10 cellular contexts compared by ENCODE assay signal in genomic region chr15:40807888-40808194, GRCh38. TPM values are rescaled to one million over a fixed set of nuclear protein-coding genes. Genes with fewer than 3 reads are reported as not detected.
DNase-seq lines count a peak whose midpoint lies in the region; ATAC-seq, FAIRE-seq and TF ChIP-seq lines count a peak whose summit lies in the region.
"Had no signal": no experiment of that assay in that cellular context is flagged by ENCODE, and none has a peak within 500 bp of the region (broad histone marks: within the 10 kb centered on the region; RNA-seq: fewer than 3 reads in every experiment).

No MANE protein-coding gene starts in this region.

- no peak for ATAC-seq in activated T-cell treated with anti-CD3 and anti-CD28 coated beads, Interleukin-2, amount 50 U/mL, for 4 hours

- H3K36me3 Mint-ChIP-seq in activated T-cell treated with anti-CD3 and anti-CD28 coated beads, Interleukin-2, amount 50 U/mL, for 4 hours (ENCODE audit: insufficient read depth): peaks cover 13% of the 10 kb centered on the region
- H3K36me3 Mint-ChIP-seq in astrocyte (ENCODE audit: low read depth, unreplicated experiment): peaks cover 4% of the 10 kb centered on the region

- H4K20me1 ChIP-seq in astrocyte (ENCODE audit: insufficient read depth, low read length): peaks cover 9% of the 10 kb centered on the region

- H2AFZ ChIP-seq in astrocyte (ENCODE audit: low read depth, low read length): peak overlapping the region; percentile 99

- intact Hi-C loops in lower leg skin (cut with DNase I; ENCODE audit: low total_unique reads): no loop called here

- H3K27ac Mint-ChIP-seq in astrocyte (ENCODE audit: unreplicated experiment): no peak overlapping the region

- H3K27me3 Mint-ChIP-seq in activated T-cell treated with anti-CD3 and anti-CD28 coated beads, Interleukin-2, amount 50 U/mL, for 4 hours (ENCODE audit: low read depth): no peaks in the 10 kb centered on the region
- H3K27me3 Mint-ChIP-seq in astrocyte (ENCODE audit: low read depth, unreplicated experiment): no peaks in the 10 kb centered on the region

- H3K4me2 ChIP-seq in astrocyte (ENCODE audit: low read length): peak overlapping the region; percentile 88

- peak overlapping the region; percentile 93 for H3K9ac ChIP-seq in astrocyte (ENCODE audit: low read length)

- no peaks in the 10 kb centered on the region for H3K9me3 Mint-ChIP-seq in activated T-cell treated with anti-CD3 and anti-CD28 coated beads, Interleukin-2, amount 50 U/mL, for 4 hours
- H3K9me3 Mint-ChIP-seq in astrocyte (ENCODE audit: unreplicated experiment): no peaks in the 10 kb centered on the region

- H3K79me2 ChIP-seq in astrocyte (ENCODE audit: insufficient read depth, low read length): peaks cover 44% of the 10 kb centered on the region

- DNase-seq in activated T-cell treated with anti-CD3 and anti-CD28 coated beads, Interleukin-2, amount 50 U/mL, for 4 hours: no peak
- no peak for DNase-seq in activated T-cell treated with anti-CD3 and anti-CD28 coated beads, Interleukin-2, amount 50 U/mL, for 48 hours
- DNase-seq in astrocyte (ENCODE audit: low read depth) (no peak), lower leg skin (ENCODE audit: low spot score in 2 of 2) (no peak), tibial nerve (ENCODE audit: low spot score in 2 of 2) (no peak), NCI-H146 (lab: John Stamatoyannopoulos, UW) (no peak), NCI-H774 (lab: John Stamatoyannopoulos, UW) (no peak), SK-N-DZ (ENCODE audit: low spot score) (no peak)

- peaks cover 17% of the 10 kb centered on the region for H3K4me1 Mint-ChIP-seq in activated T-cell treated with anti-CD3 and anti-CD28 coated beads, Interleukin-2, amount 50 U/mL, for 4 hours (ENCODE audit: low read depth)
- peaks cover 8% of the 10 kb centered on the region for H3K4me1 Mint-ChIP-seq in astrocyte (ENCODE audit: low read depth, unreplicated experiment)

- TF ChIP-seq CTCF in astrocyte (IDR thresholded peaks at IDR 0.05; ENCODE audit: insufficient read depth, low read depth, low read length) (no peak), lower leg skin (IDR thresholded peaks at IDR 0.05) (no peak), tibial nerve (IDR thresholded peaks at IDR 0.05) (no peak)

- peaks cover 14% of the 10 kb centered on the region for H3K4me1 ChIP-seq in astrocyte (ENCODE audit: insufficient read depth, low read length)
- H3K4me1 ChIP-seq in tibial nerve: peaks cover 0 to 36% (median 14%) of the 10 kb centered on the region in 4 donors

- H3K4me3 ChIP-seq in astrocyte (ENCODE audit: insufficient read depth, low read depth, low read length) (peak overlapping the region; percentile 97), lower leg skin (ENCODE audit: low read depth, poor library complexity, severe bottlenecking) (peak overlapping the region; percentile 94), tibial nerve (peak overlapping the region; percentile 67 to 98 (median 93))

- no peak for FAIRE-seq in astrocyte (lab: Jason Lieb, UNC)
- FAIRE-seq: frontal cortex had no signal

- H3K4me3 Mint-ChIP-seq in activated T-cell treated with anti-CD3 and anti-CD28 coated beads, Interleukin-2, amount 50 U/mL, for 4 hours: peak overlapping the region; percentile 98
- H3K4me3 Mint-ChIP-seq in astrocyte (ENCODE audit: unreplicated experiment): peak overlapping the region; percentile 92

- H3K27ac ChIP-seq in astrocyte (ENCODE audit: low read depth, low read length) (no peak overlapping the region), tibial nerve (peak overlapping the region in 3 of 4 donors; percentile 47 to 99 (median 97))

- peaks cover 4% of the 10 kb centered on the region for H3K36me3 ChIP-seq in astrocyte (ENCODE audit: insufficient read depth, low read length)
- peaks cover 0 to 42% (median 5%) of the 10 kb centered on the region in 3 donors for H3K36me3 ChIP-seq in tibial nerve

- no peak for TF ChIP-seq POLR2A in lower leg skin (IDR thresholded peaks at IDR 0.05)
- TF ChIP-seq POLR2A in tibial nerve (IDR thresholded peaks at IDR 0.05): no peak

- 5 to 43% methylated on average over 13 of the region's 13 CpGs for WGBS in lower leg skin, 2 donors
- WGBS in tibial nerve, 2 donors: 15 to 19% methylated on average over 13 of the region's 13 CpGs

- H3K27me3 ChIP-seq in astrocyte (ENCODE audit: insufficient read depth, low read length) (no peaks in the 10 kb centered on the region), tibial nerve (no peaks in the 10 kb centered on the region)

- no peaks in the 10 kb centered on the region for H3K9me3 ChIP-seq in astrocyte (ENCODE audit: insufficient read depth, low read depth, low read length)
- H3K9me3 ChIP-seq in tibial nerve: no peaks in the 10 kb centered on the region

- no peak for TF ChIP-seq EP300 in tibial nerve (IDR thresholded peaks at IDR 0.05)

RNA-seq across cellular contexts. Expression of gene DNAJC17, which starts 0.6 kb away (rescaled TPM):
- total RNA-seq in activated T-cell treated with anti-CD3 and anti-CD28 coated beads, Interleukin-2, amount 50 U/mL, for 4 hours: 10 to 100 TPM; 49.1 to 62.1 (median 49.9) TPM
- 21.0 and 27.2 TPM in 2 replicates for total RNA-seq in astrocyte
- 10 to 100 TPM; 16.5 to 53.1 (median 29.3) TPM for total RNA-seq in lower leg skin
- total RNA-seq in tibial nerve: 10 to 100 TPM; 23.9 to 61.5 (median 36.3) TPM
- 67.8 and 69.3 TPM in 2 replicates for polyA plus RNA-seq in SK-N-DZ (2014; cell fraction: cytosol; rRNA removed)
- 37.5 and 67.9 TPM in 2 replicates for polyA plus RNA-seq in SK-N-DZ (2014; cell fraction: nucleus; rRNA removed)

RNA-seq across cellular contexts. Expression of gene ZFYVE19, which starts 1.0 kb away (rescaled TPM):
- 10 to 100 TPM; 19.5 to 23.5 (median 20.3) TPM for total RNA-seq in activated T-cell treated with anti-CD3 and anti-CD28 coated beads, Interleukin-2, amount 50 U/mL, for 4 hours
- total RNA-seq in astrocyte (13.0 and 13.2 TPM in 2 replicates), lower leg skin (10 to 100 TPM; 30.9 to 65.7 (median 35.4) TPM), tibial nerve (10 to 100 TPM; 19.0 to 48.5 (median 34.2) TPM)
- 35.9 and 37.3 TPM in 2 replicates for polyA plus RNA-seq in SK-N-DZ (2014; cell fraction: cytosol; rRNA removed)
- polyA plus RNA-seq in SK-N-DZ (2014; cell fraction: nucleus; rRNA removed): 53.6 and 67.3 TPM in 2 replicates

RNA-seq across cellular contexts. Expression of gene PPP1R14D, which starts 20.7 kb away (rescaled TPM):
- total RNA-seq in activated T-cell treated with anti-CD3 and anti-CD28 coated beads, Interleukin-2, amount 50 U/mL, for 4 hours: not detected
- total RNA-seq in astrocyte: not detected in 2 replicates
- total RNA-seq in lower leg skin: 1 to 10 TPM in 2 of 4 donors, under 1 TPM in 1, not detected in 1; 0.65 to 4.8 (median 2.4) TPM
- total RNA-seq in tibial nerve: not detected
- polyA plus RNA-seq in SK-N-DZ (2014; cell fraction: cytosol; rRNA removed): 0.65 TPM in 1 of 2 replicates, not detected in the other
- polyA plus RNA-seq in SK-N-DZ (2014; cell fraction: nucleus; rRNA removed): not detected in 2 replicates
- total RNA-seq: frontal cortex, M059J had no signal

RNA-seq across cellular contexts. Expression of gene SPINT1, which starts 36.0 kb away (rescaled TPM):
- total RNA-seq in activated T-cell treated with anti-CD3 and anti-CD28 coated beads, Interleukin-2, amount 50 U/mL, for 4 hours: 10 to 100 TPM; 10.8 to 13.5 (median 12.2) TPM
- total RNA-seq in astrocyte: 30.1 and 40.3 TPM in 2 replicates
- 100 to 1,000 TPM; 428 to 515 (median 502) TPM for total RNA-seq in lower leg skin
- total RNA-seq in tibial nerve: 10 to 100 TPM in 1 of 4 donors, 1 to 10 TPM in 3; 1.1 to 12.0 (median 4.2) TPM
- 0.23 and 0.52 TPM in 2 replicates for polyA plus RNA-seq in SK-N-DZ (2014; cell fraction: cytosol; rRNA removed)
- 0.20 and 0.52 TPM in 2 replicates for polyA plus RNA-seq in SK-N-DZ (2014; cell fraction: nucleus; rRNA removed)

RNA-seq across cellular contexts. Expression of gene C15orf62, which starts 38.1 kb away (rescaled TPM):
- under 1 TPM; 0.24 to 0.53 (median 0.25) TPM for total RNA-seq in activated T-cell treated with anti-CD3 and anti-CD28 coated beads, Interleukin-2, amount 50 U/mL, for 4 hours
- total RNA-seq in astrocyte (0.19 TPM in 1 of 2 replicates, not detected in the other), lower leg skin (10 to 100 TPM; 31.2 to 58.4 (median 40.2) TPM), tibial nerve (under 1 TPM in 1 of 4 donors, not detected in 3; 0.59 TPM)
- polyA plus RNA-seq in SK-N-DZ (2014; cell fraction: cytosol; rRNA removed): 2.1 and 2.9 TPM in 2 replicates
- polyA plus RNA-seq in SK-N-DZ (2014; cell fraction: nucleus; rRNA removed): 1.9 and 2.4 TPM in 2 replicates
- total RNA-seq: frontal cortex had no signal
